ENCODE assay signal across 1 cellular context in genomic region chr21:31929548-31929947, GRCh38.
TF ChIP-seq lines count a peak whose summit lies in the region.

No MANE protein-coding gene starts in this region.

TF ChIP-seq in HepG2, 621 proteins besides CTCF, POLR2A, EP300 and RAD21 (continued from another document and continues in another):
- TF ChIP-seq ZNF800 (CRISPR knock-in tag; IDR thresholded peaks at IDR 0.05) = peak; percentile 30; the same call in 1 of the 2 replicates
- TF ChIP-seq KLF15 (CRISPR knock-in tag; IDR thresholded peaks at IDR 0.05; ENCODE audit: borderline replicate concordance) = no peak
- TF ChIP-seq ZMYM4 (CRISPR knock-in tag; IDR thresholded peaks at IDR 0.05) = peak; percentile 77; the same call in 1 of the 2 replicates
- peak; percentile 39; the same call in 1 of the 2 replicates for TF ChIP-seq ATF2 (CRISPR knock-in tag; IDR thresholded peaks at IDR 0.05)
- 0 out of 2 replicates have a peak, but pooled peaks have one; percentile 41 for TF ChIP-seq SMYD3 (CRISPR knock-in tag; IDR thresholded peaks at IDR 0.05)
- TF ChIP-seq MED1 (CRISPR knock-in tag; IDR thresholded peaks at IDR 0.05) = peak; percentile 88
- TF ChIP-seq CCAR2 (optimal IDR thresholded peaks at IDR 0.05; ENCODE audit: low read depth, low read length) = no peak
- TF ChIP-seq ZBTB46 (CRISPR knock-in tag; IDR thresholded peaks at IDR 0.05; ENCODE audit: borderline replicate concordance) = no peak
- peak; percentile 75; the same call in 1 of the 2 replicates for TF ChIP-seq ZNF292 (CRISPR knock-in tag; IDR thresholded peaks at IDR 0.05; ENCODE audit: borderline replicate concordance, low read depth)
- no peak; the same call in 1 of the 2 replicates for TF ChIP-seq ZKSCAN5 (CRISPR knock-in tag; IDR thresholded peaks at IDR 0.05)
- no peak for TF ChIP-seq SP5 (CRISPR knock-in tag; IDR thresholded peaks at IDR 0.05; ENCODE audit: borderline replicate concordance, low read depth)
- TF ChIP-seq PBX3 (CRISPR knock-in tag; IDR thresholded peaks at IDR 0.05; ENCODE audit: borderline replicate concordance) = no peak
- no peak for TF ChIP-seq ZNF547 (CRISPR knock-in tag; IDR thresholded peaks at IDR 0.05)
- TF ChIP-seq ZKSCAN1 (IDR thresholded peaks at IDR 0.05; ENCODE audit: low read length) = no peak
- TF ChIP-seq DMAP1 (CRISPR knock-in tag; IDR thresholded peaks at IDR 0.05) = peak; percentile 65; the same call in 1 of the 2 replicates
- TF ChIP-seq SUZ12 (IDR thresholded peaks at IDR 0.05; ENCODE audit: low read depth, low read length) = no peak
- peak; percentile 27; the same call in 1 of the 2 replicates for TF ChIP-seq ZNF878 (CRISPR knock-in tag; IDR thresholded peaks at IDR 0.05)
- no peak for TF ChIP-seq ATRX (CRISPR knock-in tag; IDR thresholded peaks at IDR 0.05; ENCODE audit: borderline replicate concordance)
- no peak for TF ChIP-seq ZMAT3 (CRISPR knock-in tag; conservative IDR thresholded peaks at IDR 0.05)
- peak; percentile 58; the same call in 1 of the 2 replicates for TF ChIP-seq ZNF792 (CRISPR knock-in tag; IDR thresholded peaks at IDR 0.05)
- TF ChIP-seq FOXO1 (CRISPR knock-in tag; IDR thresholded peaks at IDR 0.05) = peak; percentile 83
- peak; percentile 82; the same call in 1 of the 2 replicates for TF ChIP-seq ZNF788 (CRISPR knock-in tag; IDR thresholded peaks at IDR 0.05; ENCODE audit: borderline replicate concordance)
- TF ChIP-seq ZNF83 (CRISPR knock-in tag; IDR thresholded peaks at IDR 0.05; ENCODE audit: borderline replicate concordance) = no peak
- no peak for TF ChIP-seq HNRNPK (IDR thresholded peaks at IDR 0.05; ENCODE audit: low read depth, low read length, poor library complexity, severe bottlenecking)
- TF ChIP-seq NR0B2 (CRISPR knock-in tag; IDR thresholded peaks at IDR 0.05) = no peak
- TF ChIP-seq ZNF556 (CRISPR knock-in tag; IDR thresholded peaks at IDR 0.05; ENCODE audit: borderline replicate concordance) = peak; percentile 43; the same call in 1 of the 2 replicates
- TF ChIP-seq ZNF430 (CRISPR knock-in tag; IDR thresholded peaks at IDR 0.05) = peak; percentile 49; the same call in 1 of the 2 replicates
- TF ChIP-seq KDM2A (CRISPR knock-in tag; IDR thresholded peaks at IDR 0.05; ENCODE audit: borderline replicate concordance, low read depth) = peak; percentile 74; the same call in 1 of the 2 replicates
- 0 out of 2 replicates have a peak, but pooled peaks have one; percentile 37 for TF ChIP-seq ZNF124 (CRISPR knock-in tag; IDR thresholded peaks at IDR 0.05)
- no peak for TF ChIP-seq ZNF253 (CRISPR knock-in tag; IDR thresholded peaks at IDR 0.05; ENCODE audit: borderline replicate concordance)
- TF ChIP-seq NAIF1 (CRISPR knock-in tag; IDR thresholded peaks at IDR 0.05; ENCODE audit: borderline replicate concordance) = no peak
- TF ChIP-seq GATA4 (IDR thresholded peaks at IDR 0.05; ENCODE audit: borderline replicate concordance, low read depth) = peak; percentile 64; the same call in 1 of the 2 replicates
- peak; percentile 32 for TF ChIP-seq YY1 (IDR thresholded peaks at IDR 0.05; ENCODE audit: insufficient read depth, insufficient replicate concordance, low read depth, low read length)
- TF ChIP-seq CEBPZ (IDR thresholded peaks at IDR 0.05; ENCODE audit: low read length) = no peak
- peak; percentile 89 for TF ChIP-seq ZGPAT (CRISPR knock-in tag; IDR thresholded peaks at IDR 0.05)
- peak; percentile 39; the same call in 1 of the 2 replicates for TF ChIP-seq ZBTB33 (CRISPR knock-in tag; IDR thresholded peaks at IDR 0.05)
- no peak for TF ChIP-seq ZNF703 (CRISPR knock-in tag; IDR thresholded peaks at IDR 0.05; ENCODE audit: borderline replicate concordance)
- no peak for TF ChIP-seq ZBTB8A (CRISPR knock-in tag; IDR thresholded peaks at IDR 0.05; ENCODE audit: borderline replicate concordance, low read depth)
- no peak for TF ChIP-seq ATF3 (CRISPR knock-in tag; IDR thresholded peaks at IDR 0.05)
